Comparison of ENCODE assay signal across 26 cellular contexts in the genomic region with DNA sequence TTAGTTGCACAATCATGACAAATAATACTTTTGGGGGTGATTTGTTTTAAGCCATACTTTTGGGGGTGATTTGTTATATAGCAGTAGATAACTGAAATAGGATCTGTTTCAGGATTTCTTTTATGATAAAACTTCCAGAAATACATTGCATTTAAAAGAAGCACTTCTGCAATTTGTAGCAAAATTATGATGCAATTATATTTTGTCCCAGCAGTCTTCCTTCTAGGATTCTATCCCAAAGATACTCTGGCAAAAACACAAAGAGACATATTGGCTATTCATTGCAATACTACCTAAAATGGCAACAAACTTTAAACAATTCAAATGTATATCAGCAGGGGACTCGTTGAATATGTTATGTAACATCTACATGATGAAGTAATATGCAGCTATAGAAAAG.
"Had no signal": no experiment of that assay in that cellular context is flagged by ENCODE, and none has a peak within 500 bp of the region (broad histone marks: within the 10 kb centered on the region; RNA-seq: fewer than 3 reads in every experiment).

No MANE protein-coding gene starts in this region.

- H3K36me3 ChIP-seq: colonic mucosa, esophagus squamous epithelium, gastrocnemius medialis, heart right ventricle, left lung, lower lobe of right lung had no signal

- H3K27me3 ChIP-seq: colonic mucosa, esophagus squamous epithelium, gastrocnemius medialis, heart right ventricle, left lung had no signal

- ATAC-seq: effector memory CD8-positive, alpha-beta T cell; esophagus mucosa; gastrocnemius medialis; heart right ventricle; left cardiac atrium; left lung; left ventricle myocardium superior; lower lobe of right lung; mucosa of descending colon had no signal

- H3K4me3 ChIP-seq: colonic mucosa, esophagus squamous epithelium, gastrocnemius medialis, heart right ventricle, left lung, lower lobe of right lung, mucosa of descending colon had no signal

- H3K4me1 ChIP-seq: colonic mucosa, esophagus squamous epithelium, gastrocnemius medialis, left lung, lower lobe of right lung had no signal

- H3K27ac ChIP-seq: colonic mucosa, epithelial cell of prostate, esophagus squamous epithelium, gastrocnemius medialis, heart right ventricle, left lung, lower lobe of right lung had no signal

- H3K9me3 ChIP-seq: colonic mucosa, esophagus squamous epithelium, gastrocnemius medialis, heart right ventricle, lower lobe of right lung, mucosa of descending colon had no signal

- FAIRE-seq: endometrium, islet of Langerhans, keratinocyte had no signal

- DNase-seq: colonic mucosa; cortex of kidney; effector CD8-positive, alpha-beta T cell; effector memory CD8-positive, alpha-beta T cell; endodermal cell; erythroblast; esophagus squamous epithelium; foreskin fibroblast; foreskin melanocyte; gastrocnemius medialis; glutamatergic neuron; head of caudate nucleus; heart right ventricle; hippocampal formation; left cardiac atrium; left lung; left ventricle myocardium superior; lower lobe of right lung; mesenchymal stem cell; mucosa of descending colon; naive B cell had no signal
